In genomic region chr2:197266477-197266876, GRCh38 we compare ENCODE assay signal across 19 cellular contexts. TPM values are rescaled to one million over a fixed set of nuclear protein-coding genes. Genes with fewer than 3 reads are reported as not detected.
DNase-seq lines count a peak whose midpoint lies in the region; ATAC-seq and TF ChIP-seq lines count a peak whose summit lies in the region.
"Had no signal": no experiment of that assay in that cellular context is flagged by ENCODE, and none has a peak within 500 bp of the region (broad histone marks: within the 10 kb centered on the region; RNA-seq: fewer than 3 reads in every experiment).

No MANE protein-coding gene starts in this region.

- ATAC-seq in HG02885 (IDR thresholded peaks at IDR 0.05; ENCODE audit: poor library complexity, unreplicated experiment) = peak; percentile 24
- peak; percentile 65 for ATAC-seq in activated naive CD8-positive, alpha-beta T cell treated with anti-CD3 and anti-CD28 coated beads, Interleukin-2, amount 50 U/mL, for 24 hours
- ATAC-seq in stimulated activated effector memory CD8-positive, alpha-beta T cell treated with anti-CD3 and anti-CD28 coated beads, Interleukin-12 subunit alpha, Interleukin-12 subunit beta, amount 100 ng/mL, for 72 hours = peak; percentile 77
- ATAC-seq: left colon had no signal

- no peak overlapping the region for H3K4me3 ChIP-seq in ascending aorta
- H3K4me3 ChIP-seq: ovary, Peyer's patch had no signal

- DNase-seq in activated CD4-positive, alpha-beta T cell treated with anti-CD3 and anti-CD28 coated beads, Interleukin-2, amount 10 ng/mL, durations not matched to agents 24 days and 14 days = peak; percentile 79
- no peak for DNase-seq in activated CD4-positive, alpha-beta T cell treated with anti-CD3 and anti-CD28 coated beads, Interleukin-2, amount 50 U/mL, for 4 hours
- no peak for DNase-seq in activated naive CD8-positive, alpha-beta T cell treated with anti-CD3 and anti-CD28 coated beads, Interleukin-2, amount 50 U/mL, for 24 hours
- peak in 1 of 2 donors; percentile 45 for DNase-seq in stimulated activated effector memory CD8-positive, alpha-beta T cell treated with anti-CD3 and anti-CD28 coated beads, Interleukin-12 subunit alpha, Interleukin-12 subunit beta, amount 100 ng/mL, for 72 hours (ENCODE audit: low spot score in 2 of 2)
- DNase-seq in KG1 (lab: John Stamatoyannopoulos, UW) = no peak
- no peak for DNase-seq in ascending aorta (ENCODE audit: low spot score in 2 of 2)
- no peak for DNase-seq in kidney tubule cell (ENCODE audit: low spot score)
- DNase-seq: amygdala, DND-41, Karpas-422, left colon, NCI-H1105, NCI-H2171, NCI-H774, ovary, Peyer's patch had no signal

- H3K36me3 Mint-ChIP-seq in activated CD4-positive, alpha-beta T cell treated with anti-CD3 and anti-CD28 coated beads, Interleukin-2, amount 10 ng/mL, durations not matched to agents 24 days and 14 days (ENCODE audit: low read depth) = peaks cover 22% of the 10 kb centered on the region
- peaks cover 16% of the 10 kb centered on the region for H3K36me3 Mint-ChIP-seq in activated naive CD8-positive, alpha-beta T cell treated with anti-CD3 and anti-CD28 coated beads, Interleukin-2, amount 50 U/mL, for 24 hours (ENCODE audit: low read depth)
- peaks cover 24% of the 10 kb centered on the region for H3K36me3 Mint-ChIP-seq in stimulated activated effector memory CD8-positive, alpha-beta T cell treated with anti-CD3 and anti-CD28 coated beads, Interleukin-12 subunit alpha, Interleukin-12 subunit beta, amount 100 ng/mL, for 72 hours
- H3K36me3 Mint-ChIP-seq: type B pancreatic cell had no signal

- peaks cover 0 to 7% of the 10 kb centered on the region in 2 donors for H3K4me1 ChIP-seq in ascending aorta

- intact Hi-C loops in activated CD4-positive, alpha-beta T cell treated with anti-CD3 and anti-CD28 coated beads, Interleukin-2, amount 10 ng/mL, durations not matched to agents 24 days and 14 days (cut with micrococcal nuclease) = no loop called here
- intact Hi-C loops in ascending aorta (cut with DNase I) = no loop called here

- peak overlapping the region; percentile 68 for H3K4me3 Mint-ChIP-seq in activated CD4-positive, alpha-beta T cell treated with anti-CD3 and anti-CD28 coated beads, Interleukin-2, amount 10 ng/mL, durations not matched to agents 24 days and 14 days
- H3K4me3 Mint-ChIP-seq in activated naive CD8-positive, alpha-beta T cell treated with anti-CD3 and anti-CD28 coated beads, Interleukin-2, amount 50 U/mL, for 24 hours = peak overlapping the region; percentile 68
- peak overlapping the region; percentile 33 for H3K4me3 Mint-ChIP-seq in stimulated activated effector memory CD8-positive, alpha-beta T cell treated with anti-CD3 and anti-CD28 coated beads, Interleukin-12 subunit alpha, Interleukin-12 subunit beta, amount 100 ng/mL, for 72 hours
- H3K4me3 Mint-ChIP-seq: type B pancreatic cell had no signal

- TF ChIP-seq CTCF in ascending aorta (IDR thresholded peaks at IDR 0.05) = no peak

- H3K9me3 ChIP-seq in ascending aorta = no peaks in the 10 kb centered on the region
- H3K9me3 ChIP-seq: ovary, Peyer's patch had no signal

- peaks cover 87% of the 10 kb centered on the region for H3K4me1 Mint-ChIP-seq in activated CD4-positive, alpha-beta T cell treated with anti-CD3 and anti-CD28 coated beads, Interleukin-2, amount 10 ng/mL, durations not matched to agents 24 days and 14 days
- H3K4me1 Mint-ChIP-seq in activated naive CD8-positive, alpha-beta T cell treated with anti-CD3 and anti-CD28 coated beads, Interleukin-2, amount 50 U/mL, for 24 hours = peaks cover 99% of the 10 kb centered on the region
- peaks cover 97% of the 10 kb centered on the region for H3K4me1 Mint-ChIP-seq in stimulated activated effector memory CD8-positive, alpha-beta T cell treated with anti-CD3 and anti-CD28 coated beads, Interleukin-12 subunit alpha, Interleukin-12 subunit beta, amount 100 ng/mL, for 72 hours

- H3K27ac ChIP-seq in ascending aorta = no peak overlapping the region
- H3K27ac ChIP-seq: C4-2B, ovary had no signal

- H3K27me3 Mint-ChIP-seq in activated CD4-positive, alpha-beta T cell treated with anti-CD3 and anti-CD28 coated beads, Interleukin-2, amount 10 ng/mL, durations not matched to agents 24 days and 14 days = no peaks in the 10 kb centered on the region
- H3K27me3 Mint-ChIP-seq in activated naive CD8-positive, alpha-beta T cell treated with anti-CD3 and anti-CD28 coated beads, Interleukin-2, amount 50 U/mL, for 24 hours = no peaks in the 10 kb centered on the region

- H3K36me3 ChIP-seq in ascending aorta = no peaks in the 10 kb centered on the region
- H3K36me3 ChIP-seq: ovary, Peyer's patch had no signal

- H3K27me3 ChIP-seq in ascending aorta = no peaks in the 10 kb centered on the region
- H3K27me3 ChIP-seq: ovary, Peyer's patch had no signal

- no peaks in the 10 kb centered on the region for H3K9me3 Mint-ChIP-seq in activated CD4-positive, alpha-beta T cell treated with anti-CD3 and anti-CD28 coated beads, Interleukin-2, amount 10 ng/mL, durations not matched to agents 24 days and 14 days
- no peaks in the 10 kb centered on the region for H3K9me3 Mint-ChIP-seq in activated naive CD8-positive, alpha-beta T cell treated with anti-CD3 and anti-CD28 coated beads, Interleukin-2, amount 50 U/mL, for 24 hours
- no peaks in the 10 kb centered on the region for H3K9me3 Mint-ChIP-seq in stimulated activated effector memory CD8-positive, alpha-beta T cell treated with anti-CD3 and anti-CD28 coated beads, Interleukin-12 subunit alpha, Interleukin-12 subunit beta, amount 100 ng/mL, for 72 hours
- H3K9me3 Mint-ChIP-seq: type B pancreatic cell had no signal

- H3K27ac Mint-ChIP-seq in activated CD4-positive, alpha-beta T cell treated with anti-CD3 and anti-CD28 coated beads, Interleukin-2, amount 10 ng/mL, durations not matched to agents 24 days and 14 days = peak overlapping the region; percentile 78
- H3K27ac Mint-ChIP-seq in activated naive CD8-positive, alpha-beta T cell treated with anti-CD3 and anti-CD28 coated beads, Interleukin-2, amount 50 U/mL, for 24 hours = peak overlapping the region; percentile 92
- H3K27ac Mint-ChIP-seq in stimulated activated effector memory CD8-positive, alpha-beta T cell treated with anti-CD3 and anti-CD28 coated beads, Interleukin-12 subunit alpha, Interleukin-12 subunit beta, amount 100 ng/mL, for 72 hours = peak overlapping the region; percentile 68
- H3K27ac Mint-ChIP-seq: type B pancreatic cell had no signal

RNA-seq across cellular contexts. Expression of gene ANKRD44, which starts 44.1 kb away (rescaled TPM):
- total RNA-seq in activated CD4-positive, alpha-beta T cell treated with anti-CD3 and anti-CD28 coated beads, Interleukin-2, amount 10 ng/mL, durations not matched to agents 24 days and 14 days = 130 and 147 TPM in 2 replicates
- 66.3 TPM for total RNA-seq in ascending aorta

Comparison
In these comparisons a context has a peak if more than half of its experiments do, and no peak if none do; other contexts are left out.
1. ATAC-seq: peak in every context shown above with its lines; median percentile 77 in stimulated activated effector memory CD8-positive, alpha-beta T cell treated with anti-CD3 and anti-CD28 coated beads, Interleukin-12 subunit alpha, Interleukin-12 subunit beta, amount 100 ng/mL, for 72 hours; 65 in activated naive CD8-positive, alpha-beta T cell treated with anti-CD3 and anti-CD28 coated beads, Interleukin-2, amount 50 U/mL, for 24 hours; 24 in HG02885.